In genomic region chr9:2623046-2623865, GRCh38 we compare ENCODE assay signal across 8 cellular contexts. TPM values are rescaled to one million over a fixed set of nuclear protein-coding genes. Genes with fewer than 3 reads are reported as not detected.
DNase-seq lines count a peak whose midpoint lies in the region; ATAC-seq and TF ChIP-seq lines count a peak whose summit lies in the region.

No MANE protein-coding gene starts in this region.

- WGBS in upper lobe of left lung, 2 donors = 6 to 14% methylated on average over 18 to 40 of the region's 46 CpGs

- H3K4me3 ChIP-seq in WERI-Rb-1 (ENCODE audit: low read depth, low read length) (peak overlapping the region; percentile 71), mucosa of rectum (ENCODE audit: low read length in 2 of 2) (peak overlapping the region; percentile 69 to 77), upper lobe of left lung (peak overlapping the region; percentile 50 to 84 (median 59))

- TF ChIP-seq CTCF in WERI-Rb-1 (IDR thresholded peaks at IDR 0.05; ENCODE audit: low read depth, low read length) (no peak), upper lobe of left lung (IDR thresholded peaks at IDR 0.05) (no peak)

- DNase-seq in NCI-H1436 treated with DMSO at 0.1 percent for 48 hours (lab: John Stamatoyannopoulos, UW) = peak; percentile 17
- no peak for DNase-seq in NCI-H1436 (lab: John Stamatoyannopoulos, UW)
- DNase-seq in HT-29 (ENCODE audit: low spot score) = peak; percentile 54
- peak; percentile 27 for DNase-seq in WERI-Rb-1
- DNase-seq in fibroblast of peridontal ligament (ENCODE audit: extremely low read depth) = peak; percentile 22
- peak; percentile 83 to 87 for DNase-seq in upper lobe of left lung
- no peak for DNase-seq in amniotic stem cell (lab: John Stamatoyannopoulos, UW)

- no peak for TF ChIP-seq EP300 in upper lobe of left lung (IDR thresholded peaks at IDR 0.05)

- 0 out of 2 replicates have a peak, but pooled peaks cover 2% of the 10 kb centered on the region for H3K36me3 ChIP-seq in WERI-Rb-1
- no peaks in the 10 kb centered on the region for H3K36me3 ChIP-seq in mucosa of rectum (ENCODE audit: control insufficient read depth in 2 of 2, insufficient read depth in 2 of 2, low read length in 2 of 2)
- H3K36me3 ChIP-seq in upper lobe of left lung = no peaks in the 10 kb centered on the region

- H3K4me1 ChIP-seq in mucosa of rectum (ENCODE audit: control insufficient read depth in 2 of 2, insufficient read depth in 2 of 2, low read length in 2 of 2) = peaks cover 0 to 5% of the 10 kb centered on the region in 2 donors
- peaks cover 22 to 45% (median 25%) of the 10 kb centered on the region in 4 donors for H3K4me1 ChIP-seq in upper lobe of left lung

- H3K9ac ChIP-seq in mucosa of rectum (ENCODE audit: low read depth in 1 of 2, low read length in 2 of 2) = peak overlapping the region; percentile 32 to 67

- H3K27me3 ChIP-seq in WERI-Rb-1 (ENCODE audit: insufficient read depth, low read depth, severe bottlenecking) = no peaks in the 10 kb centered on the region
- peaks cover 8 to 15% of the 10 kb centered on the region in 2 donors for H3K27me3 ChIP-seq in mucosa of rectum (ENCODE audit: control insufficient read depth in 2 of 2, insufficient read depth in 2 of 2, low read length in 2 of 2)
- H3K27me3 ChIP-seq in upper lobe of left lung = peaks cover 0 to 8% (median 1%) of the 10 kb centered on the region in 4 donors

- no peaks in the 10 kb centered on the region for H3K9me3 ChIP-seq in WERI-Rb-1 (ENCODE audit: severe bottlenecking)
- H3K9me3 ChIP-seq in mucosa of rectum (ENCODE audit: control insufficient read depth in 2 of 2, low read length in 2 of 2) = no peaks in the 10 kb centered on the region
- no peaks in the 10 kb centered on the region for H3K9me3 ChIP-seq in upper lobe of left lung

- peak in 3 of 4 donors; percentile 21 to 67 (median 53) for TF ChIP-seq POLR2A in upper lobe of left lung (IDR thresholded peaks at IDR 0.05)

- ATAC-seq in upper lobe of left lung (ENCODE audit: low FRiP score in 2 of 2) = peak; percentile 60 to 85

- H3K27ac ChIP-seq in WERI-Rb-1 = peak overlapping the region; percentile 63
- H3K27ac ChIP-seq in mucosa of rectum (ENCODE audit: low read depth in 2 of 2, low read length in 2 of 2) = no peak overlapping the region
- peak overlapping the region; percentile 82 to 88 (median 86) for H3K27ac ChIP-seq in upper lobe of left lung

RNA-seq across cellular contexts. Expression of gene VLDLR, which starts 1.7 kb away (rescaled TPM):
- total RNA-seq in HT-29 (2014; rRNA removed; shearing (Covaris generic)) = 1.7 and 2.0 TPM in 2 replicates
- total RNA-seq in upper lobe of left lung = 10 to 100 TPM in 4 of 6 donors, 1 to 10 TPM in 2; 3.1 to 25.3 (median 11.9) TPM

Comparison
In these comparisons a context has a peak if more than half of its experiments do, and no peak if none do; other contexts are left out.
1. DNase-seq: peak in NCI-H1436 treated with DMSO at 0.1 percent for 48 hours (single experiment), HT-29 (single experiment), WERI-Rb-1 (single experiment), fibroblast of peridontal ligament (single experiment) and upper lobe of left lung (2 of 2); none in NCI-H1436 (single experiment) and amniotic stem cell (single experiment).
2. H3K27ac ChIP-seq: peak in WERI-Rb-1 (single experiment) and upper lobe of left lung (4 of 4); none in mucosa of rectum (0 of 2).
3. Peak in every context shown above with its lines, with median percentiles within 50 percentile points of each other: H3K4me3 ChIP-seq.